ENCODE assay signal across 1 cellular context in genomic region chr4:1239949-1240305, GRCh38.
TF ChIP-seq lines count a peak whose summit lies in the region.

No MANE protein-coding gene starts in this region.

TF ChIP-seq in GM23338, 12 proteins besides CTCF, POLR2A, EP300 and RAD21 (continued from another document):
- TF ChIP-seq ZNF462 (CRISPR knock-in tag; IDR thresholded peaks at IDR 0.05): no peak
- TF ChIP-seq EZH2phosphoT487 (IDR thresholded peaks at IDR 0.05; ENCODE audit: unreplicated experiment): no peak
- no peak for TF ChIP-seq ZNF331 (CRISPR knock-in tag; IDR thresholded peaks at IDR 0.05; ENCODE audit: low read depth)
